ENCODE assay signal across 24 cellular contexts in the genomic region with DNA sequence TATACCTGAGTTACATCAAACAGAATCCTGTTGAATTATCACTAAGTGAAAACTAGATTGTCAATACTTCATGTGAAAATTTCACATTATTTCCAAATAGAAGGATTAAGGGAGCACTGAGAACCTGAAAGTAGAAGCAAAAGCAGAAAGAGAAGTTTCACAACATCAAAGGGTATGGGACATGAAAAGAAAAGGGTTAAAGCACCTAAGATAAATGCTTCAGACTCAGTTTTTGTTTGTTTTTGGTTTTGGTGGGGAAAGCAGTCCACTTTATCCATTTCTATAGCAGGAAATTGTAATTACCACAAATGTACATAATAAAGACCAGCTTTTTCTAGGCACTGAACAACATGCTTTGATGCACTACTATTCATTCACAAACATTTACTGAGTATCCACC.
"Had no signal": no experiment of that assay in that cellular context is flagged by ENCODE, and none has a peak within 500 bp of the region (broad histone marks: within the 10 kb centered on the region; RNA-seq: fewer than 3 reads in every experiment).

No MANE protein-coding gene starts in this region.

- H3K4me1 ChIP-seq: esophagus squamous epithelium, gastrocnemius medialis, heart right ventricle, left lung, lower lobe of right lung had no signal

- H3K27me3 Mint-ChIP-seq: dendritic cell treated with granulocyte-macrophage colony-stimulating factor and Interleukin-4, amounts not matched to agents 40 ng/mL and 50 ng/mL, for 4 days; effector memory CD8-positive, alpha-beta T cell; naive thymus-derived CD4-positive, alpha-beta T cell had no signal

- H3K27ac Mint-ChIP-seq: dendritic cell treated with granulocyte-macrophage colony-stimulating factor and Interleukin-4, amounts not matched to agents 40 ng/mL and 50 ng/mL, for 4 days; effector memory CD8-positive, alpha-beta T cell; endodermal cell; naive thymus-derived CD4-positive, alpha-beta T cell; natural killer cell had no signal

- H3K9me3 Mint-ChIP-seq: dendritic cell treated with granulocyte-macrophage colony-stimulating factor and Interleukin-4, amounts not matched to agents 40 ng/mL and 50 ng/mL, for 4 days; endodermal cell had no signal

- H3K4me3 ChIP-seq: esophagus squamous epithelium, gastrocnemius medialis, heart right ventricle, left lung, lower lobe of right lung had no signal

- ATAC-seq: effector memory CD8-positive, alpha-beta T cell; esophagus mucosa; gastrocnemius medialis; heart right ventricle; left cardiac atrium; left lung; left ventricle myocardium superior; lower lobe of right lung; naive thymus-derived CD4-positive, alpha-beta T cell; natural killer cell had no signal

- H3K9me3 ChIP-seq: esophagus squamous epithelium, gastrocnemius medialis, heart right ventricle, left lung, lower lobe of right lung had no signal

- H3K27ac ChIP-seq: epithelial cell of prostate, esophagus squamous epithelium, gastrocnemius medialis, heart right ventricle, left lung, lower lobe of right lung had no signal

- H3K36me3 Mint-ChIP-seq: naive thymus-derived CD4-positive, alpha-beta T cell had no signal

- H3K4me3 Mint-ChIP-seq: dendritic cell treated with granulocyte-macrophage colony-stimulating factor and Interleukin-4, amounts not matched to agents 40 ng/mL and 50 ng/mL, for 4 days; effector memory CD8-positive, alpha-beta T cell; endodermal cell; naive thymus-derived CD4-positive, alpha-beta T cell; natural killer cell had no signal

- DNase-seq: cortex of kidney; effector CD8-positive, alpha-beta T cell; effector memory CD8-positive, alpha-beta T cell; endodermal cell; erythroblast; esophagus squamous epithelium; foreskin fibroblast; foreskin melanocyte; gastrocnemius medialis; glutamatergic neuron; head of caudate nucleus; heart right ventricle; hippocampal formation; left cardiac atrium; left lung; left ventricle myocardium superior; lower lobe of right lung; mesenchymal stem cell; midbrain; naive thymus-derived CD4-positive, alpha-beta T cell; natural killer cell had no signal

- H3K4me1 Mint-ChIP-seq: naive thymus-derived CD4-positive, alpha-beta T cell; natural killer cell had no signal

- H3K27me3 ChIP-seq: esophagus squamous epithelium, gastrocnemius medialis, heart right ventricle, left lung had no signal

- H3K36me3 ChIP-seq: esophagus squamous epithelium, gastrocnemius medialis, heart right ventricle, left lung, lower lobe of right lung had no signal
